ENCODE assay signal across 23 cellular contexts in genomic region chr17:61723183-61723582, GRCh38.
"Had no signal": no experiment of that assay in that cellular context is flagged by ENCODE, and none has a peak within 500 bp of the region (broad histone marks: within the 10 kb centered on the region; RNA-seq: fewer than 3 reads in every experiment).

No MANE protein-coding gene starts in this region.

- FAIRE-seq: astrocyte had no signal

- H3K27ac ChIP-seq: Peyer's patch, RWPE1, WERI-Rb-1 had no signal

- H3K27me3 ChIP-seq: Peyer's patch had no signal

- H3K4me3 ChIP-seq: Peyer's patch had no signal

- DNase-seq: activated CD4-positive, alpha-beta memory T cell treated with anti-CD3 and anti-CD28 coated beads, Interleukin-2, amount 10 ng/mL, durations not matched to agents 7 days and 5 days; activated CD4-positive, alpha-beta T cell treated with anti-CD3 and anti-CD28 coated beads for 36 hours; activated CD4-positive, alpha-beta T cell treated with anti-CD3 and anti-CD28 coated beads, Interleukin-2, amount 50 U/mL, for 1 hour; activated gamma-delta T cell; activated naive CD4-positive, alpha-beta T cell treated with anti-CD3 and anti-CD28 coated beads for 36 hours; activated T-cell treated with anti-CD3 and anti-CD28 coated beads for 4 hours; activated T-cell treated with anti-CD3 and anti-CD28 coated beads, Interleukin-2, amount 50 U/mL, for 48 hours; amygdala; NCI-H1105 treated with DMSO at 0.1 percent for 48 hours; NCI-H1694; NCI-H2029; NCI-H510A treated with DMSO at 0.1 percent for 48 hours; NCI-H69; NK-92 treated with Interleukin-12 subunit alpha and Interleukin-12 subunit beta, amount 100 ng/mL, for 24 hours; Peyer's patch; Right ventricle myocardium superior; T-cell; T-helper 2 cell; T1000; WERI-Rb-1 had no signal

- H3K36me3 ChIP-seq: Peyer's patch had no signal

- ATAC-seq: activated CD4-positive, alpha-beta T cell treated with anti-CD3 and anti-CD28 coated beads for 36 hours; activated T-helper 17 cell treated with anti-CD3 and anti-CD28 coated beads, Interleukin-2, amount 50 U/mL, for 72 hours; T-cell had no signal

- H3K4me1 ChIP-seq: Peyer's patch had no signal
